Comparison of ENCODE assay signal across 9 cellular contexts in genomic region chr1:207807395-207808321, GRCh38. TPM values are rescaled to one million over a fixed set of nuclear protein-coding genes. Genes with fewer than 3 reads are reported as not detected.
DNase-seq lines count a peak whose midpoint lies in the region; ATAC-seq and TF ChIP-seq lines count a peak whose summit lies in the region.
"Had no signal": no experiment of that assay in that cellular context is flagged by ENCODE, and none has a peak within 500 bp of the region (broad histone marks: within the 10 kb centered on the region; RNA-seq: fewer than 3 reads in every experiment).

No MANE protein-coding gene starts in this region.

- peak overlapping the region; percentile 33 to 63 (median 49) for H3K27ac ChIP-seq in body of pancreas

- no peaks in the 10 kb centered on the region for H3K9me3 Mint-ChIP-seq in stimulated activated naive CD8-positive, alpha-beta T cell treated with anti-CD3 and anti-CD28 coated beads, Interleukin-15, Interleukin-2, amounts not matched to agents 100 ng/mL and 50 ng/mL, for 24 hours
- no peaks in the 10 kb centered on the region for H3K9me3 Mint-ChIP-seq in memory B cell

- H3K4me1 ChIP-seq in body of pancreas: peaks cover 73% of the 10 kb centered on the region

- H3K27me3 ChIP-seq in body of pancreas: no peaks in the 10 kb centered on the region

- no peaks in the 10 kb centered on the region for H3K27me3 Mint-ChIP-seq in stimulated activated naive CD8-positive, alpha-beta T cell treated with anti-CD3 and anti-CD28 coated beads, Interleukin-15, Interleukin-2, amounts not matched to agents 100 ng/mL and 50 ng/mL, for 24 hours
- no peaks in the 10 kb centered on the region for H3K27me3 Mint-ChIP-seq in memory B cell

- H3K36me3 Mint-ChIP-seq in stimulated activated naive CD8-positive, alpha-beta T cell treated with anti-CD3 and anti-CD28 coated beads, Interleukin-15, Interleukin-2, amounts not matched to agents 100 ng/mL and 50 ng/mL, for 24 hours (ENCODE audit: low read depth): peaks cover 31% of the 10 kb centered on the region
- H3K36me3 Mint-ChIP-seq in memory B cell: peaks cover 56% of the 10 kb centered on the region

- H3K4me1 Mint-ChIP-seq in stimulated activated naive CD8-positive, alpha-beta T cell treated with anti-CD3 and anti-CD28 coated beads, Interleukin-15, Interleukin-2, amounts not matched to agents 100 ng/mL and 50 ng/mL, for 24 hours (ENCODE audit: low read depth): peaks cover 51% of the 10 kb centered on the region
- H3K4me1 Mint-ChIP-seq in memory B cell: peaks cover 47% of the 10 kb centered on the region

- H3K9me3 ChIP-seq in body of pancreas: no peaks in the 10 kb centered on the region

- 27 to 31% methylated on average over 14 of the region's 14 CpGs for WGBS in body of pancreas, 2 donors

- peak overlapping the region; percentile 38 for H3K27ac Mint-ChIP-seq in stimulated activated naive CD8-positive, alpha-beta T cell treated with anti-CD3 and anti-CD28 coated beads, Interleukin-15, Interleukin-2, amounts not matched to agents 100 ng/mL and 50 ng/mL, for 24 hours
- peak overlapping the region; percentile 56 for H3K27ac Mint-ChIP-seq in memory B cell

- intact Hi-C loops in body of pancreas (cut with DNase I): no loop called here

- no peak for ATAC-seq in stimulated activated naive CD8-positive, alpha-beta T cell treated with anti-CD3 and anti-CD28 coated beads, Interleukin-15, Interleukin-2, amounts not matched to agents 100 U/mL and 50 U/mL, for 24 hours
- ATAC-seq in body of pancreas (peak; percentile 19), memory B cell (ENCODE audit: low read depth) (peak; percentile 67), GM18868 (IDR thresholded peaks at IDR 0.05; ENCODE audit: unreplicated experiment) (no peak), HG03095 (IDR thresholded peaks at IDR 0.05; ENCODE audit: unreplicated experiment) (no peak)

- no peak for DNase-seq in stimulated activated naive CD8-positive, alpha-beta T cell treated with anti-CD3 and anti-CD28 coated beads, Interleukin-15, Interleukin-2, amounts not matched to agents 100 U/mL and 50 U/mL, for 24 hours
- peak; percentile 62 to 72 (median 68) for DNase-seq in body of pancreas
- DNase-seq in memory B cell (ENCODE audit: low spot score in 2 of 2): peak in 1 of 2 donors; percentile 20
- no peak for DNase-seq in AG08395 (ENCODE audit: low spot score)
- DNase-seq in kidney glomerular epithelial cell (lab: John Stamatoyannopoulos, UW): no peak
- DNase-seq: DMS153 had no signal

- TF ChIP-seq CTCF in body of pancreas (IDR thresholded peaks at IDR 0.05): no peak

- H3K4me3 Mint-ChIP-seq in stimulated activated naive CD8-positive, alpha-beta T cell treated with anti-CD3 and anti-CD28 coated beads, Interleukin-15, Interleukin-2, amounts not matched to agents 100 ng/mL and 50 ng/mL, for 24 hours: no peak overlapping the region
- H3K4me3 Mint-ChIP-seq in memory B cell: peak overlapping the region; percentile 56

- H3K4me3 ChIP-seq in body of pancreas: no peak overlapping the region

- TF ChIP-seq POLR2A in body of pancreas (IDR thresholded peaks at IDR 0.05): no peak

- H3K36me3 ChIP-seq in body of pancreas (replicated peaks in 1 of 2; ENCODE audit: insufficient read depth in 1 of 2, low read depth in 2 of 2): peaks cover 15 to 47% of the 10 kb centered on the region in 2 donors

RNA-seq across cellular contexts. Expression of gene CD46, which starts 55.8 kb away (rescaled TPM):
- 100 to 1,000 TPM; 162 to 175 TPM for total RNA-seq in body of pancreas

Comparison
In these comparisons a context has a peak if more than half of its experiments do, and no peak if none do; other contexts are left out.
1. ATAC-seq: peak in body of pancreas (single experiment) and memory B cell (single experiment); none in stimulated activated naive CD8-positive, alpha-beta T cell treated with anti-CD3 and anti-CD28 coated beads, Interleukin-15, Interleukin-2, amounts not matched to agents 100 U/mL and 50 U/mL, for 24 hours (single experiment), GM18868 (single experiment) and HG03095 (single experiment).
2. DNase-seq: peak in body of pancreas (4 of 4); none in stimulated activated naive CD8-positive, alpha-beta T cell treated with anti-CD3 and anti-CD28 coated beads, Interleukin-15, Interleukin-2, amounts not matched to agents 100 U/mL and 50 U/mL, for 24 hours (single experiment), AG08395 (single experiment) and kidney glomerular epithelial cell (single experiment).